ENCODE assay signal across 13 cellular contexts in the genomic region with DNA sequence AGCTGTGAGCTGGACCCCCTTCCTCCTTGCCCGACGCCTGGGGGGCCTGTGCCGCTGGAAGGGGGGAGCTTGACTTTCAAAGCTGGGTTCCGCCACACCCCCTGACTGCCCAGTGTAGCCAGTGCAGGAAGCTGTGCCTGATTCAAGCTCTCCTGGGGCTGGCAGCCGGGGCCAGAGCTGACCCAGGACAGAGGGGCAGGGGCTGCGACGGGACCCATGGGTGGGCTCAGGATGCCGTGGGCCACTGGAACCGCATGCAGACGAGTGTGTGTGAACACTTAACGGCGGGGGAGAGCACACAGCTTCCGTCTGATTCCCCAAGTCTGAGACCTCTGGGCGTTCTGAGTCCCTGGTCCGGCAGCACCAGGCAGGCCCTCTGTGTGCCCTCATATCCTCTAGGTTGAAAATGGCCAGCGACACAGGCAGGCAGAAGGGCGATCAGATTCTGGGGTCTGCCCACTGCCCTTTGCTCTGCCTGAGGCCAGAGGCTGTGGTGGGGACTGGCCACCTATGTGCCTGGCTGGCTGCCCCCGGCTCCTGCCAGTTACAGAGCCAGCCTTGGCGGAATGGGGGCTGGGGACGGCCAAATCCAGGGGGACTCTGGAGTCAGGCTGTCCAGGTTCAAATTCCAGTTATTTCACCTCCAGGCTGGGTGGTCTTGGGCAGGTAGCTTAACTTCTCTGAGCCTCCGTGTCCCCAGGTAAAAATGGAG. TPM values are rescaled to one million over a fixed set of nuclear protein-coding genes. Genes with fewer than 3 reads are reported as not detected.
A peak's percentile ranks its signal among the peaks of the same experiment; 100 is the strongest.
DNase-seq lines count a peak whose midpoint lies in the region; ATAC-seq, FAIRE-seq and TF ChIP-seq lines count a peak whose summit lies in the region.
"Had no signal": no experiment of that assay in that cellular context is flagged by ENCODE, and none has a peak within 500 bp of the region (broad histone marks: within the 10 kb centered on the region; RNA-seq: fewer than 3 reads in every experiment).

No MANE protein-coding gene starts in this region.

- H3K27me3 ChIP-seq in adrenal gland (no peaks in the 10 kb centered on the region), heart left ventricle (peaks cover 0 to 9% (median 0%) of the 10 kb centered on the region in 9 donors), pancreas (no peaks in the 10 kb centered on the region)

- TF ChIP-seq POLR2A in A549 (IDR thresholded peaks at IDR 0.05; ENCODE audit: low read length) (no peak), adrenal gland (IDR thresholded peaks at IDR 0.05) (no peak), heart left ventricle (IDR thresholded peaks at IDR 0.05) (no peak)

- TF ChIP-seq EP300 in A549 (IDR thresholded peaks at IDR 0.05): no peak

- TF ChIP-seq CTCF in A549 (IDR thresholded peaks at IDR 0.05) (no peak), adrenal gland (IDR thresholded peaks at IDR 0.05) (peak in 1 of 6 experiments; percentile 28), heart left ventricle (IDR thresholded peaks at IDR 0.05) (no peak), pancreas (IDR thresholded peaks at IDR 0.05) (no peak)

- H3K4me1 ChIP-seq in A549 (peaks cover 14% of the 10 kb centered on the region), adrenal gland (replicated peaks in 1 of 2) (peaks cover 12 to 14% of the 10 kb centered on the region in 2 donors), heart left ventricle (peaks cover 0 to 77% (median 41%) of the 10 kb centered on the region in 12 donors), pancreas (no peaks in the 10 kb centered on the region)

- 53% methylated on average over 11 of the region's 21 CpGs for WGBS in A549 (ENCODE audit: missing lambda C conversion rate)
- WGBS in adrenal gland, 4 donors: 33 to 34% (median 33%) methylated on average over 8 to 21 of the region's 21 CpGs
- 21 to 30% (median 26%) methylated on average over 15 to 21 of the region's 21 CpGs for WGBS in heart left ventricle, 4 donors
- 36 to 47% methylated on average over 18 to 21 of the region's 21 CpGs for WGBS in pancreas, 2 donors

- peak; percentile 55 to 77 for ATAC-seq in A549
- peak; percentile 5 to 39 (median 34) for ATAC-seq in heart left ventricle
- ATAC-seq in pancreas: peak; percentile 51 to 70 (median 66)
- no peak for ATAC-seq in HG03045 (IDR thresholded peaks at IDR 0.05; ENCODE audit: unreplicated experiment)
- ATAC-seq in GM18867 (IDR thresholded peaks at IDR 0.05; ENCODE audit: unreplicated experiment): no peak
- ATAC-seq: naive thymus-derived CD4-positive, alpha-beta T cell had no signal

- H3K4me3 ChIP-seq in A549: peak overlapping the region; percentile 45
- H3K4me3 ChIP-seq in adrenal gland: peak overlapping the region; percentile 20 to 65 (median 49)
- H3K4me3 ChIP-seq in heart left ventricle: peak overlapping the region; percentile 39 to 89 (median 66)
- H3K4me3 ChIP-seq in pancreas: peak overlapping the region; percentile 16 to 50 (median 38)
- H3K4me3 ChIP-seq: SK-N-MC had no signal

- DNase-seq in A549 (ENCODE audit: low read depth in 1 of 2, low spot score in 1 of 2) (no peak), adrenal gland (peak in 2 of 7 donors; percentile 26 to 47), heart left ventricle (peak in 1 of 5 donors; percentile 57), pancreas (peak in 1 of 6 donors; percentile 76), pons (ENCODE audit: low spot score) (no peak)
- no peak for DNase-seq in activated CD4-positive, alpha-beta T cell treated with anti-CD3 and anti-CD28 coated beads for 4 hours
- DNase-seq: activated naive CD4-positive, alpha-beta T cell; naive thymus-derived CD4-positive, alpha-beta T cell; NCI-H510A; stimulated activated naive B cell treated with anti-CD40 and anti-IgM and Interleukin-4, amounts not matched to agents 10 μg/mL and 1 μg/mL and 100 μg/mL, for 72 hours had no signal

- no peak for TF ChIP-seq RAD21 in A549 (conservative IDR thresholded peaks at IDR 0.05 in 1 of 2, IDR thresholded peaks at IDR 0.05 in 1 of 2)

- intact Hi-C loops in adrenal gland (cut with DNase I): no loop called here
- intact Hi-C loops in heart left ventricle (cut with DNase I): loop anchor here in 4 of 10 donors (5.0 to 10.0 kb wide), 2 partner anchors 54 to 57 kb away; a partner anchor contains a TSS
- intact Hi-C loops in pancreas (cut with DNase I): no loop called here

- H3K27ac ChIP-seq in A549: peak overlapping the region; percentile 60 to 85
- peak overlapping the region in 2 of 5 donors; percentile 31 to 76 for H3K27ac ChIP-seq in adrenal gland
- H3K27ac ChIP-seq in heart left ventricle: peak overlapping the region; percentile 76 to 95 (median 88)
- H3K27ac ChIP-seq in pancreas: no peak overlapping the region
- H3K27ac ChIP-seq: SK-N-MC had no signal

- FAIRE-seq in A549 (lab: Jason Lieb, UNC) (no peak), pancreas (lab: Jason Lieb, UNC) (no peak)

- H3K9me3 ChIP-seq in A549: no peaks in the 10 kb centered on the region
- H3K9me3 ChIP-seq in adrenal gland (replicated peaks in 1 of 3): no peaks in the 10 kb centered on the region
- H3K9me3 ChIP-seq in heart left ventricle: no peaks in the 10 kb centered on the region
- no peaks in the 10 kb centered on the region for H3K9me3 ChIP-seq in pancreas

- peak overlapping the region; percentile 86 for H3K4me2 ChIP-seq in A549

- CTCF ChIA-PET in A549 (lab: Yijun Ruan, JAX): interaction anchor here (0.7 to 19.6 kb wide), 7 partner anchors 11 to 148 kb away, joined by 3 to 263 read pairs (median 3); a partner anchor contains a TSS

- POLR2A ChIA-PET in A549 (lab: Yijun Ruan, JAX): no interaction called here

- H3K36me3 ChIP-seq in adrenal gland (replicated peaks in 1 of 2) (no peaks in the 10 kb centered on the region), heart left ventricle (peaks cover 0 to 1% (median 0%) of the 10 kb centered on the region in 9 donors), pancreas (no peaks in the 10 kb centered on the region)

TF ChIP-seq in A549, 52 proteins besides CTCF, POLR2A, EP300 and RAD21:
- TF ChIP-seq, protein P1, sequence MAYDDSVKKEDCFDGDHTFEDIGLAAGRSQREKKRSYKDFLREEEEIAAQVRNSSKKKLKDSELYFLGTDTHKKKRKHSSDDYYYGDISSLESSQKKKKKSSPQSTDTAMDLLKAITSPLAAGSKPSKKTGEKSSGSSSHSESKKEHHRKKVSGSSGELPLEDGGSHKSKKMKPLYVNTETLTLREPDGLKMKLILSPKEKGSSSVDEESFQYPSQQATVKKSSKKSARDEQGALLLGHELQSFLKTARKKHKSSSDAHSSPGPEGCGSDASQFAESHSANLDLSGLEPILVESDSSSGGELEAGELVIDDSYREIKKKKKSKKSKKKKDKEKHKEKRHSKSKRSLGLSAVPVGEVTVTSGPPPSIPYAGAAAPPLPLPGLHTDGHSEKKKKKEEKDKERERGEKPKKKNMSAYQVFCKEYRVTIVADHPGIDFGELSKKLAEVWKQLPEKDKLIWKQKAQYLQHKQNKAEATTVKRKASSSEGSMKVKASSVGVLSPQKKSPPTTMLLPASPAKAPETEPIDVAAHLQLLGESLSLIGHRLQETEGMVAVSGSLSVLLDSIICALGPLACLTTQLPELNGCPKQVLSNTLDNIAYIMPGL (CRISPR knock-in tag; IDR thresholded peaks at IDR 0.05; ENCODE audit: borderline replicate concordance): no peak
- TF ChIP-seq FOSB (CRISPR knock-in tag; IDR thresholded peaks at IDR 0.05): no peak
- TF ChIP-seq CBX2 (IDR thresholded peaks at IDR 0.05; ENCODE audit: borderline replicate concordance, low read depth): no peak
- no peak for TF ChIP-seq KDM1A (IDR thresholded peaks at IDR 0.05; ENCODE audit: low read depth)
- TF ChIP-seq RFX5 (IDR thresholded peaks at IDR 0.05): no peak
- no peak for TF ChIP-seq CHD4 (IDR thresholded peaks at IDR 0.05; ENCODE audit: borderline replicate concordance)
- TF ChIP-seq NR3C1 (IDR thresholded peaks at IDR 0.05): no peak
TF ChIP-seq in A549: peak in this region for 0.

RNA-seq across cellular contexts. Expression of a gene that starts 54.0 kb away (rescaled TPM):
- polyA plus RNA-seq in A549 (2011; rRNA removed): 0.06 and 0.09 TPM in 2 replicates
- polyA plus RNA-seq in A549 (2012; cell fraction: cytosol; rRNA removed): 0.07 and 0.08 TPM in 2 replicates
- polyA plus RNA-seq in A549 (2012; cell fraction: nucleus; rRNA removed): 0.22 and 0.65 TPM in 2 replicates
- 0.12 to 0.13 TPM (median 0.13 TPM) in 3 replicates for polyA plus RNA-seq in A549 (2017; fragmentation: RNase III; extraction: RNeasy Plus Mini Kit Qiagen cat#74134 plus additional on column Dnase treatment)
- polyA minus RNA-seq in A549 (2011; rRNA and poly(A)+ RNA removed): 0.15 and 0.41 TPM in 2 replicates
- 1 to 10 TPM in 6 of 8 donors, under 1 TPM in 2; 0.85 to 3.2 (median 2.1) TPM for total RNA-seq in adrenal gland
- polyA plus RNA-seq in adrenal gland: 1 to 10 TPM; 1.6 to 5.9 (median 3.0) TPM
- total RNA-seq in heart left ventricle: 1 to 10 TPM; 2.3 to 8.0 (median 3.5) TPM
- polyA plus RNA-seq in heart left ventricle: 1 to 10 TPM; 1.5 to 2.6 TPM
- 1 to 10 TPM; 1.0 to 2.1 (median 1.7) TPM for total RNA-seq in pancreas
- polyA plus RNA-seq in pancreas: 1 to 10 TPM; 3.5 to 5.2 TPM

RNA-seq across cellular contexts. Expression of a gene that starts 55.1 kb away (rescaled TPM):
- 30.8 and 37.7 TPM in 2 replicates for polyA plus RNA-seq in A549 (2011; rRNA removed)
- polyA plus RNA-seq in A549 (2012; cell fraction: cytosol; rRNA removed): 21.3 and 27.9 TPM in 2 replicates
- 21.1 and 28.4 TPM in 2 replicates for polyA plus RNA-seq in A549 (2012; cell fraction: nucleus; rRNA removed)
- polyA plus RNA-seq in A549 (2017; fragmentation: RNase III; extraction: RNeasy Plus Mini Kit Qiagen cat#74134 plus additional on column Dnase treatment): 29.2 to 30.6 TPM (median 29.7 TPM) in 3 replicates
- polyA minus RNA-seq in A549 (2011; rRNA and poly(A)+ RNA removed): 94.4 and 118 TPM in 2 replicates
- 10 to 100 TPM; 10.3 to 59.5 (median 21.0) TPM for total RNA-seq in adrenal gland
- 1 to 10 TPM; 5.5 to 8.1 (median 7.6) TPM for polyA plus RNA-seq in adrenal gland
- 10 to 100 TPM; 26.4 to 49.7 (median 41.5) TPM for total RNA-seq in heart left ventricle
- 10 to 100 TPM in 1 of 2 donors, 1 to 10 TPM in 1; 7.4 to 18.2 TPM for polyA plus RNA-seq in heart left ventricle
- total RNA-seq in pancreas: 10 to 100 TPM in 4 of 6 donors, 1 to 10 TPM in 2; 7.0 to 13.4 (median 11.6) TPM
- 1 to 10 TPM; 3.8 to 5.2 TPM for polyA plus RNA-seq in pancreas
- total RNA-seq: naive thymus-derived CD4-positive, alpha-beta T cell had no signal
- polyA plus RNA-seq: naive thymus-derived CD4-positive, alpha-beta T cell had no signal

Comparison
In these comparisons a context has a peak if more than half of its experiments do, and no peak if none do; other contexts are left out.
1. ATAC-seq: peak in A549 (2 of 2), heart left ventricle (4 of 4) and pancreas (4 of 4); none in HG03045 (single experiment) and GM18867 (single experiment).
2. H3K27ac ChIP-seq: peak in A549 (2 of 2) and heart left ventricle (12 of 12); none in pancreas (0 of 4).
3. Peak in every context shown above with its lines, with median percentiles within 50 percentile points of each other: H3K4me3 ChIP-seq.